8 cellular contexts compared by ENCODE assay signal in genomic region chr7:130982160-130982638, GRCh38.
DNase-seq lines count a peak whose midpoint lies in the region; ATAC-seq and TF ChIP-seq lines count a peak whose summit lies in the region.

No MANE protein-coding gene starts in this region.

- TF ChIP-seq CTCF in C4-2B (conservative IDR thresholded peaks at IDR 0.05) = peak; percentile 97
- peak; percentile 76 for TF ChIP-seq CTCF in retinal pigment epithelial cell (conservative IDR thresholded peaks at IDR 0.05; ENCODE audit: low read depth, low read length)

- H3K4me3 ChIP-seq in retinal pigment epithelial cell (ENCODE audit: low read length) = no peak overlapping the region

- ATAC-seq in GM18517 (IDR thresholded peaks at IDR 0.05; ENCODE audit: unreplicated experiment) (peak; percentile 67), GM18505 (IDR thresholded peaks at IDR 0.05; ENCODE audit: unreplicated experiment) (no peak)

- DNase-seq in LoVo (ENCODE audit: low spot score) (peak; percentile 81), SW480 (ENCODE audit: low spot score) (peak; percentile 72), germinal center (ENCODE audit: low spot score) (peak; percentile 22), retinal pigment epithelial cell (ENCODE audit: low read depth) (peak; percentile 61)
- no peak for DNase-seq in stimulated activated CD8-positive, alpha-beta memory T cell treated with anti-CD3 and anti-CD28 coated beads, Interleukin-4, amount 100 ng/mL, for 48 hours

- no peak for TF ChIP-seq POLR2A in GM18505 (IDR thresholded peaks at IDR 0.05; ENCODE audit: borderline replicate concordance, extremely low read depth, insufficient read depth, insufficient read length)

- H3K27ac ChIP-seq in C4-2B = no peak overlapping the region
